8 cellular contexts compared by ENCODE assay signal in the genomic region with DNA sequence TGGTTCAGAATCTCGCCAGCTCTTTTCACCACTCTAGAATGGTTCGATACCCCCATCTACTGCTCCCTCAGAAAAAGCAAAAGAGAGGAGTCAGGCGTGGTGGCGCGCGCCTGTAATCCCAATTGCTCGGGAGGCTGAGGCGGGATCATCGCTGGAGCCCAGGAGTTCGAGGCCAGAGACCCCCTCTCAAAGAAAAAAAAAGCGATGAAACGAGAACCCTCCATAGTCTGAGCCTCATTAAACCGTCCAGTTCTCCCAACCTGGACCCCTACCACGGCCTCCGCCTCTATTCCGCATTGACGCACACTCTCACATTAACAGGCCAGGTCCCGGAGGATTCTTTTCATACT. TPM values are rescaled to one million over a fixed set of nuclear protein-coding genes. Genes with fewer than 3 reads are reported as not detected.
A peak's percentile ranks its signal among the peaks of the same experiment; 100 is the strongest.
DNase-seq lines count a peak whose midpoint lies in the region; ATAC-seq and TF ChIP-seq lines count a peak whose summit lies in the region.

No MANE protein-coding gene starts in this region.

- no peaks in the 10 kb centered on the region for H3K36me3 ChIP-seq in HUES64 (ENCODE audit: insufficient read depth, low read length)

- H3K27ac ChIP-seq in 22Rv1, result peak overlapping the region; percentile 54
- peak overlapping the region; percentile 51; the same call in 1 of the 2 replicates for H3K27ac ChIP-seq in HUES64 (ENCODE audit: low read depth, low read length)

- peak overlapping the region; percentile 90 for H3K4me3 ChIP-seq in HUES64 (ENCODE audit: low read length)
- peak overlapping the region; percentile 70 to 83 for H3K4me3 ChIP-seq in cardiac fibroblast (replicated peaks in 1 of 2; ENCODE audit: low read depth in 2 of 2, low read length in 2 of 2)
- peak overlapping the region; percentile 63 for H3K4me3 ChIP-seq in mononuclear cell (ENCODE audit: low read length)

- ATAC-seq in HG03442 (IDR thresholded peaks at IDR 0.05; ENCODE audit: unreplicated experiment), result no peak

- 29% methylated on average over 18 of the region's 18 CpGs for whole genome bisulfite sequencing in HUES64

- peak overlapping the region; percentile 83 for H3K9ac ChIP-seq in HUES64 (ENCODE audit: low read depth, low read length)

- H3K27me3 ChIP-seq in HUES64 (ENCODE audit: insufficient read depth, low read length) (peaks cover 38% of the 10 kb centered on the region), mononuclear cell (ENCODE audit: insufficient read depth, low read length) (no peaks in the 10 kb centered on the region)

- DNase-seq in cardiac fibroblast (ENCODE audit: low read depth in 2 of 2) (no peak), activated gamma-delta T cell treated with Interleukin-2 at 50 U/mL for 16 hours (no peak), A172 (ENCODE audit: low spot score) (no peak)
- DNase-seq in activated effector memory CD4-positive, alpha-beta T cell treated with anti-CD3 and anti-CD28 coated beads, Interleukin-2, amount 50 U/mL, for 16 hours, result no peak

- H3K9me3 ChIP-seq in HUES64 (ENCODE audit: insufficient read depth, low read depth, low read length), result no peaks in the 10 kb centered on the region
- H3K9me3 ChIP-seq in mononuclear cell (ENCODE audit: low read depth, low read length), result no peaks in the 10 kb centered on the region

- TF ChIP-seq CTCF in 22Rv1 (IDR thresholded peaks at IDR 0.05) (no peak), cardiac fibroblast (IDR thresholded peaks at IDR 0.05; ENCODE audit: low read depth, low read length) (no peak)

- H3K4me1 ChIP-seq in HUES64 (ENCODE audit: insufficient read depth, low read length) (0 out of 2 replicates have a peak, but pooled peaks cover 2% of the 10 kb centered on the region), mononuclear cell (ENCODE audit: insufficient read depth, low read length) (peaks cover 28% of the 10 kb centered on the region)

RNA-seq across cellular contexts. Expression of a gene that starts 0.4 kb away (rescaled TPM):
- 13.9 TPM for polyA plus RNA-seq in HUES64 (2013, experiment 1 of 2)
- 19.3 TPM for polyA plus RNA-seq in HUES64 (2013, experiment 2 of 2)
- total RNA-seq in mononuclear cell, result 1.7 TPM
- 30.9 and 37.5 TPM in 2 replicates for total RNA-seq in A172 (2014; rRNA removed; shearing (Covaris generic))

RNA-seq across cellular contexts. Expression of a gene that starts 0.6 kb away (rescaled TPM):
- polyA plus RNA-seq in HUES64 (2013, experiment 1 of 2), result 2.2 TPM
- polyA plus RNA-seq in HUES64 (2013, experiment 2 of 2), result 3.2 TPM
- 4.3 TPM for total RNA-seq in mononuclear cell
- 8.6 and 12.3 TPM in 2 replicates for total RNA-seq in A172 (2014; rRNA removed; shearing (Covaris generic))

RNA-seq across cellular contexts. Expression of a gene that starts 51.5 kb away (rescaled TPM):
- 16.4 TPM for polyA plus RNA-seq in HUES64 (2013, experiment 1 of 2)
- 18.4 TPM for polyA plus RNA-seq in HUES64 (2013, experiment 2 of 2)
- total RNA-seq in mononuclear cell, result 39.7 TPM
- 13.9 and 14.3 TPM in 2 replicates for total RNA-seq in A172 (2014; rRNA removed; shearing (Covaris generic))

Comparison
In these comparisons a context has a peak if more than half of its experiments do, and no peak if none do; other contexts are left out.
1. RNA of a gene that starts 0.4 kb away (total RNA-seq): 30.9 to 37.5 TPM in A172; 1.7 TPM in mononuclear cell (single experiment); every median in the first group is over 10 times any median in the second.
2. Peak in every context shown above with its lines, with median percentiles within 50 percentile points of each other: H3K4me3 ChIP-seq.